Comparison of ENCODE assay signal across 29 cellular contexts in the genomic region with DNA sequence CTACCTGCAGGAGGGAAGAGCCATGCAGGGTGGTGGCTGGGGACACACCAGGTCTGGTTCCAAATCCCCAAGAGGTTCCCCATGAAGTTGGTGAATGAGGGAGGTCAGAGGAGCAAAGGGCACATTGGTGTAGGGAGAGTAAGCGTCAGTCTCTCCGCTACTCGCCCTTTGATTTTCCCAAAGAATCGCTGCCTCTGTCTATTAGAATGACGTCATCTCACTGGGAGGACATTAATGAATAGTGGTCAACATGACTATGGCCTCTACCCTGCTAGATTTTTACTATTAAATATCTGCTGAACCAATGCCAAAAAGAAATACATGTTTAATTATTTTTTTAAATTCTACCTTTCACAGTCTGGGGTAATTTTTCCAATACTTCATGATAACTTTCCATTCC.
"Had no signal": no experiment of that assay in that cellular context is flagged by ENCODE, and none has a peak within 500 bp of the region (broad histone marks: within the 10 kb centered on the region; RNA-seq: fewer than 3 reads in every experiment).

No MANE protein-coding gene starts in this region.

- H3K36me3 ChIP-seq: adrenal gland, esophagus muscularis mucosa, gastrocnemius medialis, heart left ventricle had no signal

- ATAC-seq: activated CD4-positive, alpha-beta T cell treated with anti-CD3 and anti-CD28 coated beads for 36 hours; activated CD8-positive, alpha-beta T cell treated with anti-CD3 and anti-CD28 coated beads, Interleukin-2, amount 10 ng/mL, durations not matched to agents 7 days and 5 days; activated naive CD8-positive, alpha-beta T cell treated with anti-CD3 and anti-CD28 coated beads, Interleukin-2, amount 50 U/mL, for 24 hours; body of pancreas; effector memory CD8-positive, alpha-beta T cell; foreskin keratinocyte; gastrocnemius medialis; heart left ventricle; T-helper 17 cell had no signal

- H3K4me1 ChIP-seq: adrenal gland, body of pancreas, foreskin keratinocyte, gastrocnemius medialis, heart left ventricle had no signal

- FAIRE-seq: colon had no signal

- H3K4me3 ChIP-seq: adrenal gland, body of pancreas, esophagus muscularis mucosa, gastrocnemius medialis, heart left ventricle had no signal

- DNase-seq: activated CD4-positive, alpha-beta memory T cell treated with anti-CD3 and anti-CD28 coated beads for 36 hours; activated CD4-positive, alpha-beta T cell treated with anti-CD3 and anti-CD28 coated beads for 36 hours; activated CD4-positive, alpha-beta T cell treated with anti-CD3 and anti-CD28 coated beads, Interleukin-2, amount 10 ng/mL, durations not matched to agents 24 days and 14 days; activated CD4-positive, CD25-positive, alpha-beta regulatory T cell; activated CD4-positive, CD25-positive, alpha-beta regulatory T cell treated with anti-CD3 and anti-CD28 coated beads, Interleukin-2, amount 50 U/mL, for 72 hours; activated CD8-positive, alpha-beta T cell treated with anti-CD3 and anti-CD28 coated beads, Interleukin-2, amount 10 ng/mL, durations not matched to agents 7 days and 5 days; activated effector memory CD4-positive, alpha-beta T cell treated with anti-CD3 and anti-CD28 coated beads, Interleukin-2, amount 50 U/mL, for 16 hours; activated naive CD4-positive, alpha-beta T cell treated with anti-CD3 and anti-CD28 coated beads for 36 hours; activated naive CD8-positive, alpha-beta T cell treated with anti-CD3 and anti-CD28 coated beads for 36 hours; activated naive CD8-positive, alpha-beta T cell treated with anti-CD3 and anti-CD28 coated beads, Interleukin-2, amount 50 U/mL, for 24 hours; activated T-cell treated with anti-CD3 and anti-CD28 coated beads, Interleukin-2, amount 50 U/mL, for 48 hours; amygdala; aorta; body of pancreas; caudate nucleus; cortex of kidney; dermis blood vessel endothelial cell; effector CD4-positive, alpha-beta T cell; effector memory CD8-positive, alpha-beta T cell; erythroblast; foreskin keratinocyte; gastrocnemius medialis; glutamatergic neuron; heart left ventricle; T-helper 17 cell; T1000 had no signal

- H3K27ac ChIP-seq: adrenal gland, body of pancreas, esophagus muscularis mucosa, foreskin keratinocyte, gastrocnemius medialis, heart left ventricle had no signal

- H3K27me3 ChIP-seq: adrenal gland, esophagus muscularis mucosa, foreskin keratinocyte had no signal

- H3K9me3 ChIP-seq: adrenal gland, body of pancreas, esophagus muscularis mucosa, gastrocnemius medialis, heart left ventricle had no signal
